10 cellular contexts compared by ENCODE assay signal in genomic region chr10:30438016-30438850, GRCh38. TPM values are rescaled to one million over a fixed set of nuclear protein-coding genes. Genes with fewer than 3 reads are reported as not detected.
A peak's percentile ranks its signal among the peaks of the same experiment; 100 is the strongest.
DNase-seq lines count a peak whose midpoint lies in the region; ATAC-seq and TF ChIP-seq lines count a peak whose summit lies in the region.
"Had no signal": no experiment of that assay in that cellular context is flagged by ENCODE, and none has a peak within 500 bp of the region (broad histone marks: within the 10 kb centered on the region; RNA-seq: fewer than 3 reads in every experiment).

No MANE protein-coding gene starts in this region.

- no peak overlapping the region for H4K12ac ChIP-seq in trophoblast cell (ENCODE audit: low read depth, low read length)

- H2AFZ ChIP-seq in DND-41 (ENCODE audit: low read depth, low read length), result no peak overlapping the region
- H2AFZ ChIP-seq in MM.1S (ENCODE audit: low read length), result no peak overlapping the region
- H2AFZ ChIP-seq in trophoblast cell (ENCODE audit: insufficient read depth, low read length, poor library complexity), result no peak overlapping the region

- H3K4me2 ChIP-seq in DND-41 (ENCODE audit: insufficient read depth, low read length) (peak overlapping the region; percentile 60), MM.1S (ENCODE audit: low read depth, low read length) (peak overlapping the region; percentile 88), trophoblast cell (ENCODE audit: low read length) (peak overlapping the region; percentile 31)

- H4K91ac ChIP-seq in trophoblast cell (ENCODE audit: low read depth, low read length), result no peak overlapping the region

- H3F3A ChIP-seq in MM.1S (ENCODE audit: insufficient read depth, low read length), result peaks cover 46% of the 10 kb centered on the region

- no peak overlapping the region for H3K18ac ChIP-seq in trophoblast cell (ENCODE audit: low read length)

- WGBS in trophoblast cell (ENCODE audit: extremely low coverage, insufficient coverage, insufficient read length), result no CpG with 5 or more reads among the region's 5 CpGs

- H3K36me3 ChIP-seq in DND-41 (ENCODE audit: insufficient read depth, low read length) (no peaks in the 10 kb centered on the region), MM.1S (replicated peaks; ENCODE audit: insufficient read depth, low read length) (no peaks in the 10 kb centered on the region), trophoblast cell (ENCODE audit: control insufficient read depth in 1 of 2, insufficient read depth in 2 of 2, low read length in 2 of 2) (peaks cover 7 to 18% of the 10 kb centered on the region in 2 experiments), BE2C (no peaks in the 10 kb centered on the region)
- H3K36me3 ChIP-seq in effector memory CD4-positive, alpha-beta T cell (ENCODE audit: control insufficient read depth, insufficient read depth, low read length), result no peaks in the 10 kb centered on the region

- no peak for TF ChIP-seq CTCF in DND-41 (IDR thresholded peaks at IDR 0.05; ENCODE audit: borderline replicate concordance, extremely low read depth, low read length, poor library complexity, severe bottlenecking)
- TF ChIP-seq CTCF in MM.1S (IDR thresholded peaks at IDR 0.05; ENCODE audit: low read length), result no peak
- TF ChIP-seq CTCF in BE2C (IDR thresholded peaks at IDR 0.05; ENCODE audit: low read depth, low read length), result no peak

- no peak overlapping the region for H4K8ac ChIP-seq in trophoblast cell (ENCODE audit: low read depth, low read length)

- no peak overlapping the region for H2AK5ac ChIP-seq in trophoblast cell (ENCODE audit: low read length)

- no peak overlapping the region for H2BK5ac ChIP-seq in trophoblast cell (ENCODE audit: low read depth, low read length, poor library complexity)

- DNase-seq in DND-41 (no peak), MM.1S (peak; percentile 31), trophoblast cell (peak in 1 of 2 donors; percentile 45), NCI-H1436 treated with DMSO at 0.1 percent for 48 hours (lab: John Stamatoyannopoulos, UW) (no peak), middle frontal gyrus (ENCODE audit: extremely low spot score, low spot score) (no peak), BE2C (no peak)
- DNase-seq in effector memory CD4-positive, alpha-beta T cell, result no peak
- DNase-seq in effector CD8-positive, alpha-beta T cell (lab: John Stamatoyannopoulos, UW), result no peak
- DNase-seq: mesendoderm, SHP77 had no signal

- peaks cover 19% of the 10 kb centered on the region for H3K79me1 ChIP-seq in trophoblast cell (ENCODE audit: low read length)

- no peak overlapping the region for H3K14ac ChIP-seq in trophoblast cell (ENCODE audit: low read length)

- H3K4me1 ChIP-seq in DND-41 (ENCODE audit: insufficient read depth, low read length), result peaks cover 50% of the 10 kb centered on the region
- peaks cover 20% of the 10 kb centered on the region for H3K4me1 ChIP-seq in MM.1S (ENCODE audit: low read length)
- peaks cover 16% of the 10 kb centered on the region for H3K4me1 ChIP-seq in effector memory CD4-positive, alpha-beta T cell (ENCODE audit: control insufficient read depth, insufficient read depth, low read length, poor library complexity, severe bottlenecking)
- H3K4me1 ChIP-seq in trophoblast cell (ENCODE audit: control insufficient read depth in 1 of 2, insufficient read depth in 2 of 2, low read length in 2 of 2), result peaks cover 5 to 7% of the 10 kb centered on the region in 2 experiments
- no peaks in the 10 kb centered on the region; the same call in 1 of the 2 replicates for H3K4me1 ChIP-seq in BE2C

- no peaks in the 10 kb centered on the region for H3K79me2 ChIP-seq in DND-41 (ENCODE audit: insufficient read depth, low read length)
- peaks cover 51% of the 10 kb centered on the region for H3K79me2 ChIP-seq in MM.1S (ENCODE audit: low read length)
- peaks cover 15% of the 10 kb centered on the region for H3K79me2 ChIP-seq in trophoblast cell (ENCODE audit: control insufficient read depth, insufficient read depth, low read length, poor library complexity)

- H3K23ac ChIP-seq in trophoblast cell (ENCODE audit: low read length), result no peak overlapping the region

- no peak overlapping the region for H3K9ac ChIP-seq in DND-41 (ENCODE audit: low read depth, low read length)
- H3K9ac ChIP-seq in MM.1S (ENCODE audit: low read length), result peak overlapping the region; percentile 68
- H3K9ac ChIP-seq in trophoblast cell (ENCODE audit: low read length), result no peak overlapping the region

- H3K9me2 ChIP-seq in MM.1S (replicated peaks; ENCODE audit: insufficient read depth, low read length), result no peaks in the 10 kb centered on the region

- no peak overlapping the region for H2BK120ac ChIP-seq in trophoblast cell (ENCODE audit: insufficient read depth, low read length, poor library complexity)

- no peak overlapping the region for H2BK12ac ChIP-seq in trophoblast cell (ENCODE audit: low read length)

- no peak for ATAC-seq in DND-41 (ENCODE audit: insufficient read depth, low read depth)

- no peak overlapping the region for H3K4ac ChIP-seq in trophoblast cell (ENCODE audit: low read depth, low read length)

- H3K27ac ChIP-seq in DND-41 (ENCODE audit: low read length) (no peak overlapping the region), MM.1S (ENCODE audit: low read length) (peak overlapping the region; percentile 89), trophoblast cell (ENCODE audit: low read depth, low read length) (no peak overlapping the region)
- no peak overlapping the region for H3K27ac ChIP-seq in effector memory CD4-positive, alpha-beta T cell (ENCODE audit: insufficient read depth, low read length, poor library complexity, severe bottlenecking)

- no peaks in the 10 kb centered on the region for H3K9me3 ChIP-seq in DND-41 (ENCODE audit: insufficient read depth, low read length, severe bottlenecking)
- no peaks in the 10 kb centered on the region for H3K9me3 ChIP-seq in MM.1S (replicated peaks; ENCODE audit: insufficient read depth, low read length)
- H3K9me3 ChIP-seq in effector memory CD4-positive, alpha-beta T cell (ENCODE audit: control insufficient read depth, low read length), result no peaks in the 10 kb centered on the region
- no peaks in the 10 kb centered on the region for H3K9me3 ChIP-seq in trophoblast cell (ENCODE audit: insufficient read depth, low read depth, low read length)
- no peaks in the 10 kb centered on the region for H3K9me3 ChIP-seq in BE2C

- H4K20me1 ChIP-seq in DND-41 (ENCODE audit: insufficient read depth, low read length) (peaks cover 12% of the 10 kb centered on the region; the same call in 1 of the 2 replicates), MM.1S (ENCODE audit: insufficient read depth, low read length) (no peaks in the 10 kb centered on the region)

- H3K4me3 ChIP-seq in DND-41 (ENCODE audit: low read depth in 1 of 2, low read length in 2 of 2), result peak overlapping the region in 1 of 2 experiments; percentile 32; a peak in 1 of 4 replicates
- H3K4me3 ChIP-seq in MM.1S (ENCODE audit: low read length), result peak overlapping the region; percentile 61
- peak overlapping the region; percentile 14 for H3K4me3 ChIP-seq in effector memory CD4-positive, alpha-beta T cell (ENCODE audit: insufficient read depth, low read depth, low read length, poor library complexity, severe bottlenecking)
- H3K4me3 ChIP-seq in trophoblast cell (ENCODE audit: low read depth, low read length), result no peak overlapping the region
- no peak overlapping the region for H3K4me3 ChIP-seq in BE2C (ENCODE audit: low read depth, low read length)

- H3K27me3 ChIP-seq in DND-41 (ENCODE audit: insufficient read depth, low read length, poor library complexity) (peaks cover 20% of the 10 kb centered on the region), MM.1S (replicated peaks; ENCODE audit: insufficient read depth, low read length) (no peaks in the 10 kb centered on the region), trophoblast cell (ENCODE audit: insufficient read depth, low read length) (no peaks in the 10 kb centered on the region), BE2C (peaks cover 58% of the 10 kb centered on the region)
- no peaks in the 10 kb centered on the region for H3K27me3 ChIP-seq in effector memory CD4-positive, alpha-beta T cell (replicated peaks; ENCODE audit: control insufficient read depth, insufficient read depth, low read length, poor library complexity, severe bottlenecking)

RNA-seq across cellular contexts. Expression of gene MAP3K8, which starts 4.2 kb away (rescaled TPM):
- polyA plus RNA-seq in trophoblast cell (2013), result 42.6 and 49.1 TPM in 2 replicates
- polyA plus RNA-seq in BE2C (2012; ENCODE audit: insufficient read depth, insufficient read length, low read depth), result not detected

Comparison
In these comparisons a context has a peak if more than half of its experiments do, and no peak if none do; other contexts are left out.
1. H3K4me2 ChIP-seq: peak in every context shown above with its lines; median percentile 88 in MM.1S; 60 in DND-41; 31 in trophoblast cell.
2. H3K4me3 ChIP-seq: peak in MM.1S (single experiment) and effector memory CD4-positive, alpha-beta T cell (single experiment); none in trophoblast cell (single experiment) and BE2C (single experiment).